ENCODE assay signal across 8 cellular contexts in the genomic region with DNA sequence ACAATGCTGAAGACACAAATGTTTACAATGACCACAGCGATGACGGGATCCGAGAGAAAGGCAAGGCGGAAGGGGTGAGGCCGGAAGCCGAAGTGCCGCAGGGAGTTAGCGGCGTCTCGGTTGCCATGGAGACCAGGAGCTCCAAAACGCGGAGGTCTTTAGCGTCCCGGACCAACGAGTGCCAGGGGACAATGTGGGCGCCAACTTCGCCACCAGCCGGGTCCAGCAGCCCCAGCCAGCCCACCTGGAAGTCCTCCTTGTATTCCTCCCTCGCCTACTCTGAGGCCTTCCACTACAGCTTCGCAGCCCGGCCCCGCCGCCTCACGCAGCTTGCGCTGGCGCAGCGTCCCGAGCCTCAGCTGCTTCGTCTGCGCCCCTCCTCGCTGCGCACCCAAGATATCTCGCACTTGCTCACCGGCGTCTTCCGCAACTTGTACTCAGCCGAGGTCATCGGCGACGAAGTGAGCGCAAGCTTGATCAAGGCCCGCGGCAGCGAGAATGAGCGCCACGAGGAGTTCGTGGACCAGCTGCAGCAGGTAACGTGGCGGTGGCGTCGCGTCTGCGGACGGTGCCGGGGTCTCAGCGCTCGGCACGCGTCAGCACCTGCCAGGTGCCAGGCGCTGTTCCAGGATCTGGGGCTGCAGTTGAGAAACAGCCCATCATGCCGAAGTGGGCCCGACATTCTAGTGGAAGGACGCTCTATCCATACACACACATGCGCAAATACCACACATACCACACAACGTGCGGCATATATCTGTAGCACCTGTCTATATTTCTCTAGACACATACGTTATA. TPM values are rescaled to one million over a fixed set of nuclear protein-coding genes. Genes with fewer than 3 reads are reported as not detected.
DNase-seq lines count a peak whose midpoint lies in the region; ATAC-seq, FAIRE-seq and TF ChIP-seq lines count a peak whose summit lies in the region.

A gene with protein sequence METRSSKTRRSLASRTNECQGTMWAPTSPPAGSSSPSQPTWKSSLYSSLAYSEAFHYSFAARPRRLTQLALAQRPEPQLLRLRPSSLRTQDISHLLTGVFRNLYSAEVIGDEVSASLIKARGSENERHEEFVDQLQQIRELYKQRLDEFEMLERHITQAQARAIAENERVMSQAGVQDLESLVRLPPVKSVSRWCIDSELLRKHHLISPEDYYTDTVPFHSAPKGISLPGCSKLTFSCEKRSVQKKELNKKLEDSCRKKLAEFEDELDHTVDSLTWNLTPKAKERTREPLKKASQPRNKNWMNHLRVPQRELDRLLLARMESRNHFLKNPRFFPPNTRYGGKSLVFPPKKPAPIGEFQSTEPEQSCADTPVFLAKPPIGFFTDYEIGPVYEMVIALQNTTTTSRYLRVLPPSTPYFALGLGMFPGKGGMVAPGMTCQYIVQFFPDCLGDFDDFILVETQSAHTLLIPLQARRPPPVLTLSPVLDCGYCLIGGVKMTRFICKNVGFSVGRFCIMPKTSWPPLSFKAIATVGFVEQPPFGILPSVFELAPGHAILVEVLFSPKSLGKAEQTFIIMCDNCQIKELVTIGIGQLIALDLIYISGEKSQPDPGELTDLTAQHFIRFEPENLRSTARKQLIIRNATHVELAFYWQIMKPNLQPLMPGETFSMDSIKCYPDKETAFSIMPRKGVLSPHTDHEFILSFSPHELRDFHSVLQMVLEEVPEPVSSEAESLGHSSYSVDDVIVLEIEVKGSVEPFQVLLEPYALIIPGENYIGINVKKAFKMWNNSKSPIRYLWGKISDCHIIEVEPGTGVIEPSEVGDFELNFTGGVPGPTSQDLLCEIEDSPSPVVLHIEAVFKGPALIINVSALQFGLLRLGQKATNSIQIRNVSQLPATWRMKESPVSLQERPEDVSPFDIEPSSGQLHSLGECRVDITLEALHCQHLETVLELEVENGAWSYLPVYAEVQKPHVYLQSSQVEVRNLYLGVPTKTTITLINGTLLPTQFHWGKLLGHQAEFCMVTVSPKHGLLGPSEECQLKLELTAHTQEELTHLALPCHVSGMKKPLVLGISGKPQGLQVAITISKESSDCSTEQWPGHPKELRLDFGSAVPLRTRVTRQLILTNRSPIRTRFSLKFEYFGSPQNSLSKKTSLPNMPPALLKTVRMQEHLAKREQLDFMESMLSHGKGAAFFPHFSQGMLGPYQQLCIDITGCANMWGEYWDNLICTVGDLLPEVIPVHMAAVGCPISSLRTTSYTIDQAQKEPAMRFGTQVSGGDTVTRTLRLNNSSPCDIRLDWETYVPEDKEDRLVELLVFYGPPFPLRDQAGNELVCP (N-terminal part only) (plus strand): TSS at position 108 of the 798 bp plus-strand sequence. CDS start 18 bp downstream, at position 126.

- no peaks in the 10 kb centered on the region for H3K36me3 ChIP-seq in CD4-positive, alpha-beta memory T cell (ENCODE audit: insufficient read depth, low read length)
- no peaks in the 10 kb centered on the region for H3K36me3 ChIP-seq in IMR-90 (ENCODE audit: control insufficient read depth, insufficient read depth, low read length)

- peak within 1 kb of the TSS; percentile 54; the same call in 1 of the 2 replicates for H2AK5ac ChIP-seq in IMR-90 (ENCODE audit: low read depth, low read length)

- dilution Hi-C loops in IMR-90 (cut with HindIII; ENCODE audit: low sequenced_read_pairs, unreplicated experiment), result no loop called here

- H4K20me1 ChIP-seq in IMR-90 (ENCODE audit: insufficient read depth, low read length), result no peaks in the 10 kb centered on the region

- no peak within 1 kb of the TSS for H3K23ac ChIP-seq in IMR-90 (ENCODE audit: low read depth, low read length)

- H2BK5ac ChIP-seq in IMR-90 (ENCODE audit: low read depth, low read length, poor library complexity, severe bottlenecking), result no peak within 1 kb of the TSS

- POLR2A ChIA-PET in CD4-positive, alpha-beta memory T cell (lab: Charles Lee; ENCODE audit: partially characterized antibody), result interaction anchor here (0.9 to 3.7 kb wide), 12 partner anchors 19 to 180 kb away, joined by 3 to 48 read pairs (median 7); partner anchors contain the start of genes ACAA1, MYD88 and OXSR1
- POLR2A ChIA-PET in IMR-90 (lab: Charles Lee; ENCODE audit: unreplicated experiment), result no interaction called here
- POLR2A ChIA-PET in activated CD8-positive, alpha-beta T cell treated with anti-CD3 and anti-CD28 coated beads for 36 hours (lab: Charles Lee), result interaction anchor here (1.2 to 1.3 kb wide), 2 partner anchors 36 to 42 kb away, joined by 4 to 5 read pairs; no protein-coding TSS in a partner anchor
- POLR2A ChIA-PET in naive thymus-derived CD8-positive, alpha-beta T cell (lab: Charles Lee), result interaction anchor here (1.4 to 2.2 kb wide), 5 partner anchors 10 to 126 kb away, joined by 5 to 12 read pairs (median 10); partner anchors contain the start of genes ACAA1, OXSR1 and PLCD1

- CTCF ChIA-PET in CD4-positive, alpha-beta memory T cell (lab: Charles Lee; ENCODE audit: partially characterized antibody), result interaction anchor here (0.7 to 4.3 kb wide), 17 partner anchors 9 to 481 kb away, joined by 3 to 66 read pairs (median 4); partner anchors contain the start of genes ACAA1, PLCD1 and XYLB
- CTCF ChIA-PET in IMR-90 (lab: Yijun Ruan, JAX), result interaction anchor here (0.5 to 1.5 kb wide), 3 partner anchors 36 to 306 kb away, joined by 3 to 4 read pairs (median 3); no protein-coding TSS in a partner anchor
- CTCF ChIA-PET in activated CD8-positive, alpha-beta T cell treated with anti-CD3 and anti-CD28 coated beads for 36 hours (lab: Charles Lee), result interaction anchor here (1.1 to 2.6 kb wide), 5 partner anchors 9 to 64 kb away, joined by 3 to 9 read pairs (median 5); no protein-coding TSS in a partner anchor

- no peak within 1 kb of the TSS for H3K14ac ChIP-seq in IMR-90 (replicated peaks; ENCODE audit: low read depth, low read length)

- 8% methylated on average over 31 of the region's 67 CpGs; no CpG with 5 or more reads in 1 of the 2 experiments for WGBS in IMR-90 (ENCODE audit: extremely low coverage in 2 of 2, insufficient read length in 1 of 2), 2 experiments

- H3K56ac ChIP-seq in IMR-90 (ENCODE audit: extremely low read depth, insufficient read depth, low read length), result no peak within 1 kb of the TSS

- H3K9me3 ChIP-seq in CD4-positive, alpha-beta memory T cell (ENCODE audit: control insufficient read depth in 1 of 2, low read length in 2 of 2), result no peaks in the 10 kb centered on the region
- no peaks in the 10 kb centered on the region for H3K9me3 ChIP-seq in IMR-90 (ENCODE audit: control insufficient read depth, insufficient read depth, low read length)

- BruUV-seq in IMR-90 (replicated peaks; lab: Mats Ljungman, UMichigan), result no TSS peak

- peak within 1 kb of the TSS; percentile 86 for H2AK9ac ChIP-seq in IMR-90 (replicated peaks; ENCODE audit: low read depth, low read length, poor library complexity)

- no peak within 1 kb of the TSS for H2BK20ac ChIP-seq in IMR-90 (ENCODE audit: low read depth, low read length)

- H3K18ac ChIP-seq in IMR-90 (ENCODE audit: low read depth, low read length), result no peak within 1 kb of the TSS

- peak within 1 kb of the TSS; percentile 85 for H3K27ac ChIP-seq in CD4-positive, alpha-beta memory T cell (ENCODE audit: low read depth, low read length)
- no peak within 1 kb of the TSS for H3K27ac ChIP-seq in IMR-90 (ENCODE audit: insufficient read depth, low read length)

- H2BK120ac ChIP-seq in IMR-90 (ENCODE audit: low read depth, low read length), result 0 out of 2 replicates have a peak within 1 kb of the TSS, but pooled peaks have one; percentile 50

- peaks cover 2 to 8% of the 10 kb centered on the region in 2 donors for H3K36me3 Mint-ChIP-seq in CD4-positive, alpha-beta memory T cell
- H3K36me3 Mint-ChIP-seq in activated CD8-positive, alpha-beta T cell treated with anti-CD3 and anti-CD28 coated beads for 36 hours (ENCODE audit: low read depth), result peaks cover 7% of the 10 kb centered on the region
- H3K36me3 Mint-ChIP-seq in naive thymus-derived CD8-positive, alpha-beta T cell, result peaks cover 0 to 4% (median 0%) of the 10 kb centered on the region in 3 donors
- H3K36me3 Mint-ChIP-seq in stimulated activated naive B cell treated with anti-CD40 and anti-IgM and Interleukin-4, amounts not matched to agents 10 μg/mL and 1 μg/mL and 100 μg/mL, for 72 hours, result peaks cover 2 to 6% of the 10 kb centered on the region in 2 donors

- peaks cover 23 to 45% (median 32%) of the 10 kb centered on the region in 4 donors for H3K4me1 Mint-ChIP-seq in CD4-positive, alpha-beta memory T cell
- H3K4me1 Mint-ChIP-seq in activated CD8-positive, alpha-beta T cell treated with anti-CD3 and anti-CD28 coated beads for 36 hours (ENCODE audit: low read depth), result peaks cover 28% of the 10 kb centered on the region
- peaks cover 27 to 33% (median 30%) of the 10 kb centered on the region in 4 donors for H3K4me1 Mint-ChIP-seq in naive thymus-derived CD8-positive, alpha-beta T cell
- peaks cover 16 to 25% of the 10 kb centered on the region in 2 donors for H3K4me1 Mint-ChIP-seq in stimulated activated naive B cell treated with anti-CD40 and anti-IgM and Interleukin-4, amounts not matched to agents 10 μg/mL and 1 μg/mL and 100 μg/mL, for 72 hours

- no peak for TF ChIP-seq POLR2A in IMR-90 (IDR thresholded peaks at IDR 0.05; ENCODE audit: low read depth, low read length)
- TF ChIP-seq POLR2A in H54 (IDR thresholded peaks at IDR 0.05; ENCODE audit: low read depth, low read length), result no peak

- no peaks in the 10 kb centered on the region for H3K27me3 Mint-ChIP-seq in CD4-positive, alpha-beta memory T cell
- peaks cover 7% of the 10 kb centered on the region for H3K27me3 Mint-ChIP-seq in activated CD8-positive, alpha-beta T cell treated with anti-CD3 and anti-CD28 coated beads for 36 hours
- H3K27me3 Mint-ChIP-seq in naive thymus-derived CD8-positive, alpha-beta T cell, result peaks cover 0 to 5% (median 4%) of the 10 kb centered on the region in 5 donors
- H3K27me3 Mint-ChIP-seq in stimulated activated naive B cell treated with anti-CD40 and anti-IgM and Interleukin-4, amounts not matched to agents 10 μg/mL and 1 μg/mL and 100 μg/mL, for 72 hours, result peaks cover 5 to 8% of the 10 kb centered on the region in 2 donors

- peak within 1 kb of the TSS; percentile 8; the same call in 1 of the 2 replicates for H3K9ac ChIP-seq in IMR-90 (ENCODE audit: low read depth, low read length)

- peak within 1 kb of the TSS; percentile 67; the same call in 1 of the 2 replicates for H4K5ac ChIP-seq in IMR-90 (ENCODE audit: low read depth, low read length)

- H3K4ac ChIP-seq in IMR-90 (ENCODE audit: low read depth, low read length), result 0 out of 2 replicates have a peak within 1 kb of the TSS, but pooled peaks have one; percentile 66

- ATAC-seq in GM19468 (IDR thresholded peaks at IDR 0.05; ENCODE audit: extremely low read depth, unreplicated experiment), result peak; percentile 20
- peak; percentile 76 for ATAC-seq in IMR-90 (ENCODE audit: low read depth)
- peak; percentile 74 for ATAC-seq in activated CD8-positive, alpha-beta T cell treated with anti-CD3 and anti-CD28 coated beads for 36 hours
- peak; percentile 66 to 72 for ATAC-seq in naive thymus-derived CD8-positive, alpha-beta T cell
- peak; percentile 79 to 82 for ATAC-seq in stimulated activated naive B cell treated with anti-CD40 and anti-IgM and Interleukin-4, amounts not matched to agents 10 μg/mL and 1 μg/mL and 100 μg/mL, for 72 hours (replicated peaks)

- TF ChIP-seq RAD21 in IMR-90 (IDR thresholded peaks at IDR 0.05; ENCODE audit: low read length), result no peak

- no peak within 1 kb of the TSS; the same call in 2 of the 3 replicates for H2BK15ac ChIP-seq in IMR-90 (ENCODE audit: low read depth, low read length)

- peaks cover 0 to 2% (median 0%) of the 10 kb centered on the region in 8 donors for H3K9me3 Mint-ChIP-seq in CD4-positive, alpha-beta memory T cell
- H3K9me3 Mint-ChIP-seq in activated CD8-positive, alpha-beta T cell treated with anti-CD3 and anti-CD28 coated beads for 36 hours, result peaks cover 9% of the 10 kb centered on the region
- peaks cover 0 to 6% (median 0%) of the 10 kb centered on the region in 9 donors for H3K9me3 Mint-ChIP-seq in naive thymus-derived CD8-positive, alpha-beta T cell
- peaks cover 3 to 4% of the 10 kb centered on the region in 2 donors for H3K9me3 Mint-ChIP-seq in stimulated activated naive B cell treated with anti-CD40 and anti-IgM and Interleukin-4, amounts not matched to agents 10 μg/mL and 1 μg/mL and 100 μg/mL, for 72 hours

- H2AFZ ChIP-seq in IMR-90 (replicated peaks; ENCODE audit: low read length, poor library complexity), result peak within 1 kb of the TSS; percentile 90

- no peaks in the 10 kb centered on the region for H3K27me3 ChIP-seq in CD4-positive, alpha-beta memory T cell (ENCODE audit: insufficient read depth, low read length)
- H3K27me3 ChIP-seq in IMR-90 (ENCODE audit: control insufficient read depth, insufficient read depth, low read length), result peaks cover 6% of the 10 kb centered on the region

- H3K79me1 ChIP-seq in IMR-90 (ENCODE audit: low read depth in 1 of 2, low read length in 2 of 2), result no peaks in the 10 kb centered on the region

- H3K4me1 ChIP-seq in CD4-positive, alpha-beta memory T cell (ENCODE audit: insufficient read depth, low read length), result peaks cover 38% of the 10 kb centered on the region
- peaks cover 4% of the 10 kb centered on the region for H3K4me1 ChIP-seq in IMR-90 (ENCODE audit: control insufficient read depth, insufficient read depth, low read length)

- intact Hi-C loops in CD4-positive, alpha-beta memory T cell (cut with micrococcal nuclease), result loop anchor here (1.0 kb wide), 2 partner anchors 45 to 126 kb away; partner anchors contain the start of gene OXSR1
- intact Hi-C loops in IMR-90 (cut with micrococcal nuclease), result no loop called here
- intact Hi-C loops in activated CD8-positive, alpha-beta T cell treated with anti-CD3 and anti-CD28 coated beads for 36 hours (cut with micrococcal nuclease), result no loop called here

- in situ Hi-C loops in IMR-90 (cut with MboI; ENCODE audit: low sequenced_read_pairs), result no loop called here

- FAIRE-seq in H54 (lab: Jason Lieb, UNC), result no peak

- H3K9me1 ChIP-seq in IMR-90 (ENCODE audit: insufficient read depth, low read length), result peaks cover 5% of the 10 kb centered on the region; the same call in 1 of the 2 replicates

- peak; percentile 88 to 93 (median 91) for DNase-seq in CD4-positive, alpha-beta memory T cell
- DNase-seq in IMR-90 (peak; percentile 46), epithelial cell of esophagus (ENCODE audit: low read depth) (peak; percentile 73), H54 (ENCODE audit: insufficient read length, low spot score) (no peak)
- peak; percentile 94 for DNase-seq in activated CD8-positive, alpha-beta T cell treated with anti-CD3 and anti-CD28 coated beads for 36 hours
- DNase-seq in naive thymus-derived CD8-positive, alpha-beta T cell, result peak; percentile 56 to 93 (median 83)
- DNase-seq in stimulated activated naive B cell treated with anti-CD40 and anti-IgM and Interleukin-4, amounts not matched to agents 10 μg/mL and 1 μg/mL and 100 μg/mL, for 72 hours, result peak; percentile 72

- H3K4me3 ChIP-seq in CD4-positive, alpha-beta memory T cell (ENCODE audit: low read length in 2 of 2), result peak within 1 kb of the TSS; percentile 44 to 78
- H3K4me3 ChIP-seq in IMR-90 (ENCODE audit: insufficient read depth, low read depth, low read length) (peak within 1 kb of the TSS; percentile 34), epithelial cell of esophagus (ENCODE audit: low read length) (peak within 1 kb of the TSS; percentile 20)

- H3K4me3 Mint-ChIP-seq in CD4-positive, alpha-beta memory T cell, result peak within 1 kb of the TSS; percentile 57 to 94 (median 85)
- H3K4me3 Mint-ChIP-seq in activated CD8-positive, alpha-beta T cell treated with anti-CD3 and anti-CD28 coated beads for 36 hours, result peak within 1 kb of the TSS; percentile 60
- H3K4me3 Mint-ChIP-seq in naive thymus-derived CD8-positive, alpha-beta T cell, result peak within 1 kb of the TSS; percentile 69 to 95 (median 86)
- H3K4me3 Mint-ChIP-seq in stimulated activated naive B cell treated with anti-CD40 and anti-IgM and Interleukin-4, amounts not matched to agents 10 μg/mL and 1 μg/mL and 100 μg/mL, for 72 hours, result peak within 1 kb of the TSS; percentile 54 to 87

- H4K8ac ChIP-seq in IMR-90 (ENCODE audit: low read depth in 2 of 2, low read length in 2 of 2), result peak within 1 kb of the TSS; percentile 62 to 85

- peak within 1 kb of the TSS; percentile 73 for H3K4me2 ChIP-seq in IMR-90 (ENCODE audit: low read depth, low read length)

- peak within 1 kb of the TSS; percentile 13 for H4K91ac ChIP-seq in IMR-90 (ENCODE audit: insufficient read depth, low read depth, low read length)

- H3K27ac Mint-ChIP-seq in CD4-positive, alpha-beta memory T cell, result peak within 1 kb of the TSS; percentile 90 to 99 (median 97)
- H3K27ac Mint-ChIP-seq in activated CD8-positive, alpha-beta T cell treated with anti-CD3 and anti-CD28 coated beads for 36 hours, result peak within 1 kb of the TSS; percentile 91
- peak within 1 kb of the TSS; percentile 86 to 96 (median 94) for H3K27ac Mint-ChIP-seq in naive thymus-derived CD8-positive, alpha-beta T cell
- peak within 1 kb of the TSS; percentile 72 for H3K27ac Mint-ChIP-seq in stimulated activated naive B cell treated with anti-CD40 and anti-IgM and Interleukin-4, amounts not matched to agents 10 μg/mL and 1 μg/mL and 100 μg/mL, for 72 hours

- TF ChIP-seq CTCF in IMR-90 (conservative IDR thresholded peaks at IDR 0.05; ENCODE audit: low read depth, low read length), result no peak
- TF ChIP-seq CTCF in activated CD8-positive, alpha-beta T cell treated with anti-CD3 and anti-CD28 coated beads for 36 hours (IDR thresholded peaks at IDR 0.05), result no peak
- TF ChIP-seq CTCF in epithelial cell of esophagus (IDR thresholded peaks at IDR 0.05; ENCODE audit: insufficient read depth, low read depth, low read length, missing control alignments), result no peak

RNA-seq across cellular contexts. Expression of the gene that starts here (rescaled TPM):
- 10 to 100 TPM; 13.2 to 15.1 TPM for total RNA-seq in CD4-positive, alpha-beta memory T cell
- polyA plus RNA-seq in CD4-positive, alpha-beta memory T cell, result 1 to 10 TPM in 1 of 2 donors, under 1 TPM in 1; 0.49 to 1.3 TPM
- total RNA-seq in IMR-90 (2012; rRNA removed), result not detected in 2 replicates
- polyA plus RNA-seq in IMR-90 (2012; rRNA removed), result 0.03 TPM in 1 of 2 replicates, not detected in the other
- polyA plus RNA-seq in IMR-90 (2012; cell fraction: cytosol; rRNA removed), result not detected in 2 replicates
- 0.17 and 0.18 TPM in 2 replicates for polyA plus RNA-seq in IMR-90 (2012; cell fraction: nucleus; rRNA removed; ENCODE audit: low replicate concordance)
- under 1 TPM; 0.20 to 0.36 TPM for total RNA-seq in activated CD8-positive, alpha-beta T cell treated with anti-CD3 and anti-CD28 coated beads for 36 hours
- total RNA-seq in naive thymus-derived CD8-positive, alpha-beta T cell, result 1 to 10 TPM; 4.6 to 5.2 TPM
- polyA plus RNA-seq in naive thymus-derived CD8-positive, alpha-beta T cell, result under 1 TPM; 0.31 to 0.37 (median 0.35) TPM

Comparison
In these comparisons a context has a peak if more than half of its experiments do, and no peak if none do; other contexts are left out.
1. Peak in DNase-seq, ATAC-seq, H3K4me3 ChIP-seq, H3K9ac ChIP-seq and H3K4me2 ChIP-seq in IMR-90; RNA of the gene not detected or under 1 TPM.
2. Peak in DNase-seq and ATAC-seq in activated CD8-positive, alpha-beta T cell treated with anti-CD3 and anti-CD28 coated beads for 36 hours; RNA of the gene not detected or under 1 TPM.
3. ATAC-seq: peak in every context shown above with its lines; median percentile 80 in stimulated activated naive B cell treated with anti-CD40 and anti-IgM and Interleukin-4, amounts not matched to agents 10 μg/mL and 1 μg/mL and 100 μg/mL, for 72 hours; 76 in IMR-90; 74 in activated CD8-positive, alpha-beta T cell treated with anti-CD3 and anti-CD28 coated beads for 36 hours; 69 in naive thymus-derived CD8-positive, alpha-beta T cell; 20 in GM19468.